1 cellular context compared by ENCODE assay signal in the genomic region with DNA sequence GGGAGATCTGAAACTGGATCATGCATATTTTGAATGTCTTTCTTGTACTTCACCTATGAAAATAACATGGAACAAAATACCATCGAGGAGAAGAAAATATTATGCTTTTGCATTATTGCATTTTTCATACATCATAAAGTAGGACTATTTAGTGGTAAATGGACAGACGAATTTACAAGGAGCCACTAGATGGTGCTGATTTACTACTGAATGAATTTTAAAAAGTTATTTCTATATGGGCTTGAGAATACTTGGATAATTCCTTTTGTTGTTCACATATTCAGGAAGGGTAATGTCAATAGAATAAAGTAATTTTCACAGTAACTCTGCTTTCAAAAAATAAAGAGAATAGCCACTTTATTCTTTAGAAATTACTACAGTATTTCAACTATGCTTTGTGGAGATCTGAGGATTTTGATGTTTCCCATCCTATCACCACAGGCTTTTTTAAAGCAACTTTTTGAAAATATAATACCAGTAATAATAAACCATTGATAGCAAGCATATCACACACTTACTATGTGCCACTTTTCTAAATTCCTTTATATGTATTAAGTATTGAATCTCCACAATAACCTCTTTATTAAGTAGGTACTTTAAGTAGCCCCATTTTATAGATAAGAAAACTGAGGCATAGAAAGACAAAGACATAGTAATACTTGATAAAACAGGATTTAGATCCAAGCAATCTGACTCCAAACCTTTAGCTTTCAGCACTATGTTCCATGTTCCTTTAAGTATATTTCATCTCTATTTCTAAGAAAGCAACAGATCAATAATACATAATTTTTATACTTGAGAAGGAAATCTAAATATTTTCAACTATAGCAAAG.
TF ChIP-seq lines count a peak whose summit lies in the region.

No MANE protein-coding gene starts in this region.

TF ChIP-seq in GM12878, 131 proteins besides CTCF, POLR2A, EP300 and RAD21:
- peak; percentile 44; the same call in 1 of the 2 replicates for TF ChIP-seq SMC3 (IDR thresholded peaks at IDR 0.05; ENCODE audit: borderline replicate concordance, low read length)
- TF ChIP-seq BRCA1 (IDR thresholded peaks at IDR 0.05; ENCODE audit: low read depth, low read length), result no peak
